ENCODE assay signal across 33 cellular contexts in the genomic region with DNA sequence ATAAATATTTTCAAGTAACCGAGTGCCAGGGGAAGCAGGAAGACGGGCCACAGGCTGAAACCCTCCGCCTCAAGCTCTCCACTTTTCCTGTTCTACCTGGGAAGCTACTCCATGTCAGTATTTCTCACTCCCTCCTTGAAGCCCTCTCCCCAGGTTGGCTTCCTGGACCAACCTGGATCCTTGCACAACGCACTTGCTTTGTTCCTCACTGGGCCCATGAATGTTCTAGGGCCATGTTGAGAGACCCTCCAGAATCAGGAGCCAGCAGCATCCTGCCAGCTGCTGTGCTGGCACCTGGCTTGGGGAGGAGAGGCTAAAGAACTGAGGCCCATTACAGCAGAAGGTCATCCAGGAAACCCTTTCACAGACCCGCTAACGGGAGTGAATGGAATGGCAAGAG.
"Had no signal": no experiment of that assay in that cellular context is flagged by ENCODE, and none has a peak within 500 bp of the region (broad histone marks: within the 10 kb centered on the region; RNA-seq: fewer than 3 reads in every experiment).

No MANE protein-coding gene starts in this region.

- H3K4me1 ChIP-seq: adrenal gland, ascending aorta, breast epithelium had no signal

- H3K36me3 ChIP-seq: adrenal gland, ascending aorta, brain microvascular endothelial cell, breast epithelium, cardiac muscle cell had no signal

- DNase-seq: activated effector memory CD4-positive, alpha-beta T cell treated with anti-CD3 and anti-CD28 coated beads, Interleukin-2, amount 50 U/mL, for 16 hours; activated effector memory CD4-positive, alpha-beta T cell treated with Interleukin-2 at 50 U/mL for 16 hours; activated gamma-delta T cell; activated gamma-delta T cell treated with Interleukin-2 at 50 U/mL for 16 hours; activated naive CD4-positive, alpha-beta T cell; activated naive CD4-positive, alpha-beta T cell treated with anti-CD3 and anti-CD28 coated beads for 36 hours; activated naive CD4-positive, alpha-beta T cell treated with anti-CD3 and anti-CD28 coated beads, Interleukin-2, amount 10 ng/mL, durations not matched to agents 7 days and 5 days; activated naive CD4-positive, alpha-beta T cell treated with anti-CD3 and anti-CD28 coated beads, Interleukin-2, amount 50 U/mL, for 16 hours; activated naive CD4-positive, alpha-beta T cell treated with Interleukin-2 at 50 U/mL for 16 hours; activated naive CD8-positive, alpha-beta T cell treated with anti-CD3 and anti-CD28 coated beads for 36 hours; activated naive CD8-positive, alpha-beta T cell treated with anti-CD3 and anti-CD28 coated beads, Interleukin-2, amount 10 ng/mL, durations not matched to agents 7 days and 5 days; activated naive CD8-positive, alpha-beta T cell treated with anti-CD3 and anti-CD28 coated beads, Interleukin-2, amount 50 U/mL, for 24 hours; activated T-cell treated with anti-CD3 and anti-CD28 coated beads, Interleukin-2, amount 50 U/mL, for 1 hour; activated T-cell treated with anti-CD3 and anti-CD28 coated beads, Interleukin-2, amount 50 U/mL, for 24 hours; activated T-cell treated with anti-CD3 and anti-CD28 coated beads, Interleukin-2, amount 50 U/mL, for 4 hours; activated T-cell treated with anti-CD3 and anti-CD28 coated beads, Interleukin-2, amount 50 U/mL, for 48 hours; activated T-cell treated with anti-CD3 and anti-CD28 coated beads, Interleukin-2, amount 50 U/mL, for 72 hours; adrenal gland; amniotic stem cell; amygdala; anterior cingulate cortex; aorta; body of pancreas; brain microvascular endothelial cell; caudate nucleus; central memory CD4-positive, alpha-beta T cell; cerebellar nuclear complex had no signal

- H3K27ac ChIP-seq: adrenal gland, ascending aorta, body of pancreas, brain microvascular endothelial cell, breast epithelium, cardiac muscle cell had no signal

- ATAC-seq: activated naive CD4-positive, alpha-beta T cell treated with anti-CD3 and anti-CD28 coated beads, Interleukin-2, amount 50 U/mL, for 72 hours; activated naive CD8-positive, alpha-beta T cell treated with anti-CD3 and anti-CD28 coated beads, Interleukin-2, amount 50 U/mL, for 24 hours; activated T-cell treated with anti-CD3 and anti-CD28 coated beads, Interleukin-2, amount 50 U/mL, for 4 hours; activated T-cell treated with anti-CD3 and anti-CD28 coated beads, Interleukin-2, amount 50 U/mL, for 72 hours; activated T-helper 17 cell treated with anti-CD3 and anti-CD28 coated beads, Interleukin-2, amount 50 U/mL, for 72 hours; body of pancreas had no signal

- H3K4me3 ChIP-seq: adrenal gland, ascending aorta, body of pancreas, breast epithelium, cardiac muscle cell had no signal

- FAIRE-seq: astrocyte had no signal

- H3K9me3 ChIP-seq: adrenal gland, ascending aorta, body of pancreas, breast epithelium had no signal

- H3K27me3 ChIP-seq: adrenal gland, ascending aorta, body of pancreas, breast epithelium, cardiac muscle cell had no signal
